ENCODE assay signal across 8 cellular contexts in the genomic region with DNA sequence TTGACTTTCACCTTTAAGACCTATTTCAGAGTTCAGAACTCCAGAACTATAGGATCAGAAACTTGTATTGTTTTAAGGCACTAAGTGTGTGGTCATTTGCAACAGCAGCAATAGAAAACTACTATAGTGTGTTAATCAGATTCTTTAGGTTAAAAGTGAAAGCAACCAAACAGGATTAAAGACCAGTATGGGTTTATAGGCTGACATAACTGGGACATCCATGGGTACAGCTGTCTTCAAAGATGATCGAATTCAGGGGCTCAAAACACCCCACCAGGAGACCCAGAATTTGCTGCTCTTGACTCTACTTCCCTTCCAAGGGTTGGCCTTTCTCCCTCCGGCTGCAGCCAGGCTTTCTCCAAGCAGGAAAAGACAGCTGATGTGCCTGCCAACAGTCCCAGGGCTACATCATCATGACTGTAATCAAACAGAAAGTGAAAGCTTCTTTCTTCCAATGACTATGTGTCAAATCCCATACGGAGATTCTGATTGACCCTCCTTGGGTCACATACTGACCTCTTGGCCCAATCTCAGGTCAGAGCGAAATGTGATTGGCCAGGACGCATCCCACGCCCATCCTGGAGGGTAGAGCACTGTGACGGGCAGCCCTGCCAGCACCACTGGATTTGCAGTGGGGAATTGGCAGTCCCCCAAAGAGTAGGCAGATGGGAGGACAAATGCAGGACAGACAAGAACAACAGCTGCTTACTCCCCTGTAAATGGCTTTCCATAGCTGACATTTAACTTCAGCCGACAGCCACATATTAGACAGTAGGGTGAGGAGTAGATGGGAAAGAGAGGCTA. TPM values are rescaled to one million over a fixed set of nuclear protein-coding genes. Genes with fewer than 3 reads are reported as not detected.
DNase-seq lines count a peak whose midpoint lies in the region; ATAC-seq, FAIRE-seq and TF ChIP-seq lines count a peak whose summit lies in the region.

No MANE protein-coding gene starts in this region.

- no peaks in the 10 kb centered on the region for H3F3A ChIP-seq in neural progenitor cell (ENCODE audit: low read depth)

- ATAC-seq in A549: peak; percentile 50 to 73; a peak in 5 of 6 replicates
- ATAC-seq in HG02840 (IDR thresholded peaks at IDR 0.05; ENCODE audit: low FRiP score, unreplicated experiment): no peak

- H3K9me3 Mint-ChIP-seq in neural progenitor cell: no peaks in the 10 kb centered on the region

- FAIRE-seq in A549 (lab: Jason Lieb, UNC): no peak

- no peak for TF ChIP-seq EP300 in A549 (IDR thresholded peaks at IDR 0.05)
- no peak for TF ChIP-seq EP300 in esophagus muscularis mucosa (IDR thresholded peaks at IDR 0.05)

- H3K27ac Mint-ChIP-seq in neural progenitor cell: no peak overlapping the region

- no peaks in the 10 kb centered on the region for H3K36me3 Mint-ChIP-seq in neural progenitor cell

- H3K4me1 ChIP-seq in A549: 0 out of 3 replicates have a peak, but pooled peaks cover 7% of the 10 kb centered on the region
- H3K4me1 ChIP-seq in esophagus muscularis mucosa: peaks cover 3 to 21% (median 14%) of the 10 kb centered on the region in 4 donors
- H3K4me1 ChIP-seq in neutrophil (ENCODE audit: control insufficient read depth in 1 of 2, insufficient read depth in 1 of 2, low read depth in 1 of 2, low read length in 1 of 2): peaks cover 60% of the 10 kb centered on the region in 2 experiments
- no peaks in the 10 kb centered on the region for H3K4me1 ChIP-seq in neural progenitor cell

- H3K4me2 ChIP-seq in A549 (peak overlapping the region; percentile 84), neural progenitor cell (no peak overlapping the region)

- no peaks in the 10 kb centered on the region for H3K79me2 ChIP-seq in neural progenitor cell (ENCODE audit: low read depth)

- H3K27me3 ChIP-seq in esophagus muscularis mucosa (no peaks in the 10 kb centered on the region), neutrophil (no peaks in the 10 kb centered on the region), neural progenitor cell (no peaks in the 10 kb centered on the region)

- POLR2A ChIA-PET in A549 (lab: Yijun Ruan, JAX): no interaction called here
- POLR2A ChIA-PET in HEK293T (lab: Yijun Ruan, JAX): no interaction called here

- H3K4me3 ChIP-seq in A549 (peak overlapping the region; percentile 8; the same call in 1 of the 3 replicates), esophagus muscularis mucosa (peak overlapping the region; percentile 41 to 55 (median 47)), neutrophil (ENCODE audit: low read depth in 1 of 2, low read length in 1 of 2) (peak overlapping the region in 1 of 2 experiments; percentile 51), neural progenitor cell (no peak overlapping the region)

- TF ChIP-seq CTCF in A549 (IDR thresholded peaks at IDR 0.05) (no peak), esophagus muscularis mucosa (IDR thresholded peaks at IDR 0.05) (no peak), neutrophil (IDR thresholded peaks at IDR 0.05) (no peak), neural progenitor cell (IDR thresholded peaks at IDR 0.05) (no peak)

- DNase-seq in A549 (ENCODE audit: low read depth in 1 of 2, low spot score in 1 of 2): peak in 1 of 2 experiments; percentile 4
- peak; percentile 62 for DNase-seq in GOT3 (lab: John Stamatoyannopoulos, UW)
- DNase-seq in SW 1271 (lab: John Stamatoyannopoulos, UW): peak; percentile 28 to 80
- DNase-seq in esophagus muscularis mucosa (ENCODE audit: extremely low spot score): no peak
- no peak for DNase-seq in neural progenitor cell (ENCODE audit: low spot score)
- DNase-seq in HEK293T (ENCODE audit: extremely low spot score): no peak

- WGBS in A549 (ENCODE audit: missing lambda C conversion rate): 55% methylated on average over 8 of the region's 8 CpGs
- WGBS in esophagus muscularis mucosa: 46% methylated on average over 6 of the region's 8 CpGs

- no peaks in the 10 kb centered on the region for H4K20me1 ChIP-seq in neural progenitor cell (ENCODE audit: low read depth)

- H2AFZ ChIP-seq in neural progenitor cell (replicated peaks): no peak overlapping the region

- H3K9ac ChIP-seq in neural progenitor cell: no peak overlapping the region

- H3K9me3 ChIP-seq in A549 (no peaks in the 10 kb centered on the region), esophagus muscularis mucosa (no peaks in the 10 kb centered on the region), neutrophil (no peaks in the 10 kb centered on the region), neural progenitor cell (ENCODE audit: low read depth) (no peaks in the 10 kb centered on the region)

- intact Hi-C loops in esophagus muscularis mucosa (cut with DNase I): no loop called here

- H3K27me3 Mint-ChIP-seq in neural progenitor cell (ENCODE audit: insufficient read depth, low read depth): no peaks in the 10 kb centered on the region

- no peak for TF ChIP-seq RAD21 in A549 (conservative IDR thresholded peaks at IDR 0.05 in 1 of 2, IDR thresholded peaks at IDR 0.05 in 1 of 2)

- no peak overlapping the region for H3K4me3 Mint-ChIP-seq in neural progenitor cell

- no peak overlapping the region for H3K27ac ChIP-seq in A549
- H3K27ac ChIP-seq in esophagus muscularis mucosa (replicated peaks in 1 of 4): peak overlapping the region; percentile 56 to 67 (median 62)
- peak overlapping the region; percentile 73 for H3K27ac ChIP-seq in neutrophil
- no peak overlapping the region for H3K27ac ChIP-seq in neural progenitor cell

- CTCF ChIA-PET in A549 (lab: Yijun Ruan, JAX): interaction anchor here (1.1 kb wide), 1 partner anchor 873 kb away, joined by 3 read pairs; no protein-coding TSS in a partner anchor
- CTCF ChIA-PET in HEK293T (lab: Yijun Ruan, JAX): no interaction called here

- no peaks in the 10 kb centered on the region for H3K4me1 Mint-ChIP-seq in neural progenitor cell

- TF ChIP-seq POLR2A in A549 (IDR thresholded peaks at IDR 0.05; ENCODE audit: low read length): no peak
- no peak for TF ChIP-seq POLR2A in esophagus muscularis mucosa (IDR thresholded peaks at IDR 0.05; ENCODE audit: low read depth)

- H3K36me3 ChIP-seq in esophagus muscularis mucosa: no peaks in the 10 kb centered on the region
- H3K36me3 ChIP-seq in neutrophil: no peaks in the 10 kb centered on the region
- H3K36me3 ChIP-seq in neural progenitor cell: no peaks in the 10 kb centered on the region

TF ChIP-seq in A549, 52 proteins besides CTCF, POLR2A, EP300 and RAD21 (continues in another document):
- TF ChIP-seq, protein P1, sequence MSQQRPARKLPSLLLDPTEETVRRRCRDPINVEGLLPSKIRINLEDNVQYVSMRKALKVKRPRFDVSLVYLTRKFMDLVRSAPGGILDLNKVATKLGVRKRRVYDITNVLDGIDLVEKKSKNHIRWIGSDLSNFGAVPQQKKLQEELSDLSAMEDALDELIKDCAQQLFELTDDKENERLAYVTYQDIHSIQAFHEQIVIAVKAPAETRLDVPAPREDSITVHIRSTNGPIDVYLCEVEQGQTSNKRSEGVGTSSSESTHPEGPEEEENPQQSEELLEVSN (IDR thresholded peaks at IDR 0.05; ENCODE audit: borderline replicate concordance, low read depth): no peak
- no peak for TF ChIP-seq CEBPB (IDR thresholded peaks at IDR 0.05)
- TF ChIP-seq EHF (CRISPR knock-in tag; IDR thresholded peaks at IDR 0.05): no peak
- TF ChIP-seq POLR2AphosphoS2 (conservative IDR thresholded peaks at IDR 0.05; ENCODE audit: low read length): no peak

TF ChIP-seq in HEK293T, 16 proteins besides CTCF, POLR2A, EP300 and RAD21:
- TF ChIP-seq ELF4 (IDR thresholded peaks at IDR 0.05) (no peak), CTBP1 (IDR thresholded peaks at IDR 0.05; ENCODE audit: borderline replicate concordance) (no peak), HDGF (IDR thresholded peaks at IDR 0.05; ENCODE audit: borderline replicate concordance) (no peak), L3MBTL2 (conservative IDR thresholded peaks at IDR 0.05) (no peak), TARDBP (IDR thresholded peaks at IDR 0.05) (no peak), FOXA1 (IDR thresholded peaks at IDR 0.05) (no peak), FOXK2 (IDR thresholded peaks at IDR 0.05) (no peak), NFRKB (IDR thresholded peaks at IDR 0.05) (no peak), FOXM1 (IDR thresholded peaks at IDR 0.05; ENCODE audit: borderline replicate concordance) (no peak), ARNT (IDR thresholded peaks at IDR 0.05) (no peak), BHLHE40 (IDR thresholded peaks at IDR 0.05; ENCODE audit: borderline replicate concordance) (no peak), LEF1 (IDR thresholded peaks at IDR 0.05; ENCODE audit: borderline replicate concordance) (no peak), SP1 (IDR thresholded peaks at IDR 0.05) (no peak), ZNF384 (IDR thresholded peaks at IDR 0.05) (no peak), SUZ12 (IDR thresholded peaks at IDR 0.05) (no peak)
- TF ChIP-seq, protein P2, sequence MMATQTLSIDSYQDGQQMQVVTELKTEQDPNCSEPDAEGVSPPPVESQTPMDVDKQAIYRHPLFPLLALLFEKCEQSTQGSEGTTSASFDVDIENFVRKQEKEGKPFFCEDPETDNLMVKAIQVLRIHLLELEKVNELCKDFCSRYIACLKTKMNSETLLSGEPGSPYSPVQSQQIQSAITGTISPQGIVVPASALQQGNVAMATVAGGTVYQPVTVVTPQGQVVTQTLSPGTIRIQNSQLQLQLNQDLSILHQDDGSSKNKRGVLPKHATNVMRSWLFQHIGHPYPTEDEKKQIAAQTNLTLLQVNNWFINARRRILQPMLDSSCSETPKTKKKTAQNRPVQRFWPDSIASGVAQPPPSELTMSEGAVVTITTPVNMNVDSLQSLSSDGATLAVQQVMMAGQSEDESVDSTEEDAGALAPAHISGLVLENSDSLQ (IDR thresholded peaks at IDR 0.05): no peak

RNA-seq across cellular contexts. Expression of a gene that starts 51.4 kb away (rescaled TPM):
- 84.1 and 93.3 TPM in 2 replicates for polyA plus RNA-seq in A549 (2011; rRNA removed)
- 58.8 and 67.3 TPM in 2 replicates for polyA plus RNA-seq in A549 (2012; cell fraction: cytosol; rRNA removed)
- polyA plus RNA-seq in A549 (2012; cell fraction: nucleus; rRNA removed): 21.4 and 28.4 TPM in 2 replicates
- polyA plus RNA-seq in A549 (2017; fragmentation: RNase III; extraction: RNeasy Plus Mini Kit Qiagen cat#74134 plus additional on column Dnase treatment): 147 to 156 TPM (median 149 TPM) in 3 replicates
- 12.2 and 17.1 TPM in 2 replicates for polyA minus RNA-seq in A549 (2011; rRNA and poly(A)+ RNA removed)
- total RNA-seq in esophagus muscularis mucosa: 100 to 1,000 TPM in 1 of 4 donors, 10 to 100 TPM in 3; 47.2 to 107 (median 80.2) TPM
- total RNA-seq in neural progenitor cell (ENCODE audit: low replicate concordance): 105 and 114 TPM in 2 replicates

Comparison
In these comparisons a context has a peak if more than half of its experiments do, and no peak if none do; other contexts are left out.
1. DNase-seq: peak in GOT3 (single experiment) and SW 1271 (2 of 2); none in esophagus muscularis mucosa (single experiment), neural progenitor cell (single experiment) and HEK293T (single experiment).
2. H3K27ac ChIP-seq: peak in esophagus muscularis mucosa (4 of 4) and neutrophil (single experiment); none in A549 (0 of 2) and neural progenitor cell (single experiment).